ENCODE assay signal across 17 cellular contexts in genomic region chr14:104496095-104496494, GRCh38.
DNase-seq lines count a peak whose midpoint lies in the region; ATAC-seq and TF ChIP-seq lines count a peak whose summit lies in the region.
"Had no signal": no experiment of that assay in that cellular context is flagged by ENCODE, and none has a peak within 500 bp of the region (broad histone marks: within the 10 kb centered on the region; RNA-seq: fewer than 3 reads in every experiment).

No MANE protein-coding gene starts in this region.

- H3K4me1 ChIP-seq in lower lobe of right lung (no peaks in the 10 kb centered on the region), sigmoid colon (no peaks in the 10 kb centered on the region)

- intact Hi-C loops in activated CD8-positive, alpha-beta T cell treated with anti-CD3 and anti-CD28 coated beads for 36 hours (cut with micrococcal nuclease), result no loop called here
- intact Hi-C loops in lower lobe of right lung (cut with DNase I), result no loop called here
- intact Hi-C loops in sigmoid colon (cut with DNase I), result no loop called here

- ATAC-seq in activated CD8-positive, alpha-beta T cell treated with anti-CD3 and anti-CD28 coated beads, Interleukin-2, amount 10 ng/mL, durations not matched to agents 7 days and 5 days, result no peak
- ATAC-seq in activated CD8-positive, alpha-beta T cell treated with anti-CD3 and anti-CD28 coated beads for 36 hours, result no peak
- ATAC-seq in lower lobe of right lung, result no peak
- ATAC-seq in GM19455 (IDR thresholded peaks at IDR 0.05; ENCODE audit: unreplicated experiment), result no peak
- ATAC-seq: GM23338 had no signal

- H3K27ac Mint-ChIP-seq in activated CD8-positive, alpha-beta T cell treated with anti-CD3 and anti-CD28 coated beads, Interleukin-2, amount 10 ng/mL, durations not matched to agents 7 days and 5 days, result no peak overlapping the region
- H3K27ac Mint-ChIP-seq in activated CD8-positive, alpha-beta T cell treated with anti-CD3 and anti-CD28 coated beads for 36 hours, result no peak overlapping the region
- H3K27ac Mint-ChIP-seq in type B pancreatic cell, result no peak overlapping the region
- H3K27ac Mint-ChIP-seq: CD4-positive, alpha-beta memory T cell; GM23338 had no signal

- CTCF ChIA-PET in activated CD8-positive, alpha-beta T cell treated with anti-CD3 and anti-CD28 coated beads, Interleukin-2, amount 10 ng/mL, durations not matched to agents 7 days and 5 days (lab: Charles Lee), result no interaction called here
- CTCF ChIA-PET in activated CD8-positive, alpha-beta T cell treated with anti-CD3 and anti-CD28 coated beads for 36 hours (lab: Charles Lee), result no interaction called here

- no peak for TF ChIP-seq POLR2A in sigmoid colon (IDR thresholded peaks at IDR 0.05)

- TF ChIP-seq EP300 in sigmoid colon (IDR thresholded peaks at IDR 0.05), result no peak

- no peaks in the 10 kb centered on the region for H3K27me3 ChIP-seq in lower lobe of right lung (ENCODE audit: low read depth)
- no peaks in the 10 kb centered on the region for H3K27me3 ChIP-seq in sigmoid colon
- H3K27me3 ChIP-seq: BLaER1 had no signal

- peaks cover 7% of the 10 kb centered on the region for H3K9me3 Mint-ChIP-seq in activated CD8-positive, alpha-beta T cell treated with anti-CD3 and anti-CD28 coated beads, Interleukin-2, amount 10 ng/mL, durations not matched to agents 7 days and 5 days (ENCODE audit: insufficient read depth)
- peaks cover 11% of the 10 kb centered on the region for H3K9me3 Mint-ChIP-seq in activated CD8-positive, alpha-beta T cell treated with anti-CD3 and anti-CD28 coated beads for 36 hours
- peaks cover 9% of the 10 kb centered on the region for H3K9me3 Mint-ChIP-seq in type B pancreatic cell
- H3K9me3 Mint-ChIP-seq: GM23338 had no signal

- no peaks in the 10 kb centered on the region for H3K36me3 ChIP-seq in lower lobe of right lung
- H3K36me3 ChIP-seq in sigmoid colon, result no peaks in the 10 kb centered on the region
- H3K36me3 ChIP-seq: BLaER1 had no signal

- H3K4me3 ChIP-seq in lower lobe of right lung (no peak overlapping the region), sigmoid colon (no peak overlapping the region)
- H3K4me3 ChIP-seq: BLaER1, GM23338 had no signal

- no peak for TF ChIP-seq CTCF in activated CD8-positive, alpha-beta T cell treated with anti-CD3 and anti-CD28 coated beads for 36 hours (IDR thresholded peaks at IDR 0.05)
- TF ChIP-seq CTCF in lower lobe of right lung (IDR thresholded peaks at IDR 0.05) (no peak), type B pancreatic cell (conservative IDR thresholded peaks at IDR 0.05) (no peak), sigmoid colon (IDR thresholded peaks at IDR 0.05) (no peak)

- H3K36me3 Mint-ChIP-seq in activated CD8-positive, alpha-beta T cell treated with anti-CD3 and anti-CD28 coated beads, Interleukin-2, amount 10 ng/mL, durations not matched to agents 7 days and 5 days (ENCODE audit: low read depth), result no peaks in the 10 kb centered on the region
- no peaks in the 10 kb centered on the region for H3K36me3 Mint-ChIP-seq in activated CD8-positive, alpha-beta T cell treated with anti-CD3 and anti-CD28 coated beads for 36 hours (ENCODE audit: low read depth)
- no peaks in the 10 kb centered on the region for H3K36me3 Mint-ChIP-seq in type B pancreatic cell
- H3K36me3 Mint-ChIP-seq: CD14-positive monocyte; CD4-positive, alpha-beta memory T cell had no signal

- POLR2A ChIA-PET in activated CD8-positive, alpha-beta T cell treated with anti-CD3 and anti-CD28 coated beads, Interleukin-2, amount 10 ng/mL, durations not matched to agents 7 days and 5 days (lab: Charles Lee), result no interaction called here
- POLR2A ChIA-PET in activated CD8-positive, alpha-beta T cell treated with anti-CD3 and anti-CD28 coated beads for 36 hours (lab: Charles Lee), result no interaction called here

- peaks cover under 1% of the 10 kb centered on the region for H3K9me3 ChIP-seq in lower lobe of right lung
- H3K9me3 ChIP-seq in sigmoid colon, result peaks cover 0 to 4% (median under 1%) of the 10 kb centered on the region in 4 donors

- no peak overlapping the region for H3K27ac ChIP-seq in lower lobe of right lung
- H3K27ac ChIP-seq in sigmoid colon, result no peak overlapping the region
- H3K27ac ChIP-seq: BLaER1 had no signal

- peaks cover 25% of the 10 kb centered on the region for H3K27me3 Mint-ChIP-seq in activated CD8-positive, alpha-beta T cell treated with anti-CD3 and anti-CD28 coated beads, Interleukin-2, amount 10 ng/mL, durations not matched to agents 7 days and 5 days (ENCODE audit: low read depth)
- peaks cover 2% of the 10 kb centered on the region for H3K27me3 Mint-ChIP-seq in activated CD8-positive, alpha-beta T cell treated with anti-CD3 and anti-CD28 coated beads for 36 hours
- H3K27me3 Mint-ChIP-seq in type B pancreatic cell, result peaks cover 15% of the 10 kb centered on the region

- H3K4me3 Mint-ChIP-seq in activated CD8-positive, alpha-beta T cell treated with anti-CD3 and anti-CD28 coated beads, Interleukin-2, amount 10 ng/mL, durations not matched to agents 7 days and 5 days, result no peak overlapping the region
- H3K4me3 Mint-ChIP-seq in activated CD8-positive, alpha-beta T cell treated with anti-CD3 and anti-CD28 coated beads for 36 hours, result no peak overlapping the region
- H3K4me3 Mint-ChIP-seq in type B pancreatic cell, result no peak overlapping the region
- H3K4me3 Mint-ChIP-seq: CD14-positive monocyte; CD4-positive, alpha-beta memory T cell; GM23338 had no signal

- WGBS in sigmoid colon, 2 donors, result 69 to 75% methylated on average over 6 of the region's 6 CpGs

- DNase-seq in activated CD8-positive, alpha-beta T cell treated with anti-CD3 and anti-CD28 coated beads, Interleukin-2, amount 10 ng/mL, durations not matched to agents 7 days and 5 days, result peak; percentile 5
- DNase-seq in activated CD8-positive, alpha-beta T cell treated with anti-CD3 and anti-CD28 coated beads for 36 hours, result no peak
- peak; percentile 37 for DNase-seq in RPMI8226
- peak; percentile 18 for DNase-seq in lower lobe of right lung
- DNase-seq in type B pancreatic cell (ENCODE audit: extremely low spot score, unreplicated experiment), result peak; percentile 42
- DNase-seq in activated gamma-delta T cell treated with Interleukin-2 at 50 U/mL for 16 hours, result no peak
- DNase-seq in sigmoid colon, result no peak
- DNase-seq: 8988T; CD4-positive, alpha-beta memory T cell; DMS153; DMS79 treated with DMSO at 0.1 percent for 48 hours; GF-D8; IMR-90 had no signal

- peaks cover 3% of the 10 kb centered on the region for H3K4me1 Mint-ChIP-seq in activated CD8-positive, alpha-beta T cell treated with anti-CD3 and anti-CD28 coated beads, Interleukin-2, amount 10 ng/mL, durations not matched to agents 7 days and 5 days (ENCODE audit: low read depth)
- peaks cover 2% of the 10 kb centered on the region for H3K4me1 Mint-ChIP-seq in activated CD8-positive, alpha-beta T cell treated with anti-CD3 and anti-CD28 coated beads for 36 hours (ENCODE audit: low read depth)
- H3K4me1 Mint-ChIP-seq in type B pancreatic cell (ENCODE audit: unreplicated experiment), result no peaks in the 10 kb centered on the region
- H3K4me1 Mint-ChIP-seq: CD14-positive monocyte, GM23338 had no signal

Comparison
In these comparisons a context has a peak if more than half of its experiments do, and no peak if none do; other contexts are left out.
1. DNase-seq: peak in activated CD8-positive, alpha-beta T cell treated with anti-CD3 and anti-CD28 coated beads, Interleukin-2, amount 10 ng/mL, durations not matched to agents 7 days and 5 days (single experiment), RPMI8226 (single experiment), lower lobe of right lung (single experiment) and type B pancreatic cell (single experiment); none in activated CD8-positive, alpha-beta T cell treated with anti-CD3 and anti-CD28 coated beads for 36 hours (single experiment), activated gamma-delta T cell treated with Interleukin-2 at 50 U/mL for 16 hours (single experiment) and sigmoid colon (single experiment).